8 cellular contexts compared by ENCODE assay signal in genomic region chr6:99514089-99514488, GRCh38. TPM values are rescaled to one million over a fixed set of nuclear protein-coding genes. Genes with fewer than 3 reads are reported as not detected.
DNase-seq lines count a peak whose midpoint lies in the region; ATAC-seq and TF ChIP-seq lines count a peak whose summit lies in the region.

No MANE protein-coding gene starts in this region.

- DNase-seq in G401 (ENCODE audit: low spot score): peak; percentile 68
- no peak for DNase-seq in NT2/D1 (ENCODE audit: low read depth, low spot score)
- DNase-seq in effector memory CD4-positive, alpha-beta T cell: no peak
- no peak for DNase-seq in testis
- DNase-seq in NCI-H446 treated with DMSO at 0.1 percent for 48 hours (lab: John Stamatoyannopoulos, UW): no peak
- no peak for DNase-seq in HEK293T (ENCODE audit: extremely low spot score)

- no peak for TF ChIP-seq POLR2A in testis (IDR thresholded peaks at IDR 0.05)

- H3K36me3 ChIP-seq in NT2/D1 (ENCODE audit: insufficient read depth, insufficient read length, low read length) (peaks cover 9% of the 10 kb centered on the region), parathyroid adenoma (ENCODE audit: control insufficient read depth, insufficient read depth, low read length) (no peaks in the 10 kb centered on the region), testis (ENCODE audit: low read depth, missing control alignments) (no peaks in the 10 kb centered on the region)
- H3K36me3 ChIP-seq in effector memory CD4-positive, alpha-beta T cell (ENCODE audit: control insufficient read depth, insufficient read depth, low read length): no peaks in the 10 kb centered on the region

- H3K4me3 ChIP-seq in NT2/D1 (ENCODE audit: insufficient read length, low read depth): peak overlapping the region; percentile 77
- peak overlapping the region; percentile 73 for H3K4me3 ChIP-seq in effector memory CD4-positive, alpha-beta T cell (ENCODE audit: insufficient read depth, low read depth, low read length, poor library complexity, severe bottlenecking)
- peak overlapping the region; percentile 69 for H3K4me3 ChIP-seq in parathyroid adenoma (ENCODE audit: low read depth, low read length)
- peak overlapping the region in 1 of 2 donors; percentile 97 for H3K4me3 ChIP-seq in testis

- H3K27me3 ChIP-seq in NT2/D1 (ENCODE audit: insufficient read depth, insufficient read length) (no peaks in the 10 kb centered on the region), parathyroid adenoma (ENCODE audit: control insufficient read depth, insufficient read depth, low read length) (no peaks in the 10 kb centered on the region), testis (no peaks in the 10 kb centered on the region)
- H3K27me3 ChIP-seq in effector memory CD4-positive, alpha-beta T cell (replicated peaks; ENCODE audit: control insufficient read depth, insufficient read depth, low read length, poor library complexity, severe bottlenecking): no peaks in the 10 kb centered on the region

- TF ChIP-seq CTCF in parathyroid adenoma (IDR thresholded peaks at IDR 0.05) (no peak), testis (IDR thresholded peaks at IDR 0.05) (no peak)

- in situ Hi-C loops in G401 (cut with HindIII; ENCODE audit: low sequenced_read_pairs): no loop called here

- H3K4me1 ChIP-seq in NT2/D1 (ENCODE audit: insufficient read depth, insufficient read length) (no peaks in the 10 kb centered on the region), parathyroid adenoma (peaks cover 5% of the 10 kb centered on the region), testis (peaks cover 4% of the 10 kb centered on the region)
- peaks cover 7% of the 10 kb centered on the region for H3K4me1 ChIP-seq in effector memory CD4-positive, alpha-beta T cell (ENCODE audit: control insufficient read depth, insufficient read depth, low read length, poor library complexity, severe bottlenecking)

- peak overlapping the region; percentile 94 for H2AFZ ChIP-seq in parathyroid adenoma

- intact Hi-C loops in testis (cut with DNase I; ENCODE audit: low total_unique reads): no loop called here

- H3K4me2 ChIP-seq in parathyroid adenoma (ENCODE audit: low read length): peak overlapping the region; percentile 81

- H3K27ac ChIP-seq in effector memory CD4-positive, alpha-beta T cell (ENCODE audit: insufficient read depth, low read length, poor library complexity, severe bottlenecking): no peak overlapping the region
- H3K27ac ChIP-seq in parathyroid adenoma (no peak overlapping the region), testis (no peak overlapping the region)

- ATAC-seq in HG02840 (IDR thresholded peaks at IDR 0.05; ENCODE audit: low FRiP score, unreplicated experiment): no peak

- H3K79me2 ChIP-seq in parathyroid adenoma: no peaks in the 10 kb centered on the region

- H3K9me3 ChIP-seq in NT2/D1 (ENCODE audit: insufficient read depth, low read length) (no peaks in the 10 kb centered on the region), parathyroid adenoma (ENCODE audit: control insufficient read depth, low read length) (no peaks in the 10 kb centered on the region), testis (no peaks in the 10 kb centered on the region)
- no peaks in the 10 kb centered on the region for H3K9me3 ChIP-seq in effector memory CD4-positive, alpha-beta T cell (ENCODE audit: control insufficient read depth, low read length)

- 27 to 29% methylated on average over 8 of the region's 8 CpGs for WGBS in testis, 2 donors

- POLR2A ChIA-PET in HEK293T (lab: Yijun Ruan, JAX): interaction anchor here (0.6 to 1.6 kb wide), 3 partner anchors 53 to 59 kb away, joined by 3 to 9 read pairs (median 4); partner anchors contain the start of gene CCNC

- CTCF ChIA-PET in HEK293T (lab: Yijun Ruan, JAX): no interaction called here

- H3K9ac ChIP-seq in NT2/D1 (ENCODE audit: insufficient read length, low read depth): peak overlapping the region; percentile 91
- no peak overlapping the region for H3K9ac ChIP-seq in parathyroid adenoma

TF ChIP-seq in HEK293T, 16 proteins besides CTCF, POLR2A, EP300 and RAD21:
- TF ChIP-seq ELF4 (IDR thresholded peaks at IDR 0.05) (no peak), ARNT (IDR thresholded peaks at IDR 0.05) (no peak), SP1 (IDR thresholded peaks at IDR 0.05) (no peak), FOXA1 (IDR thresholded peaks at IDR 0.05) (no peak), BHLHE40 (IDR thresholded peaks at IDR 0.05; ENCODE audit: borderline replicate concordance) (no peak), FOXK2 (IDR thresholded peaks at IDR 0.05) (no peak), CTBP1 (IDR thresholded peaks at IDR 0.05; ENCODE audit: borderline replicate concordance) (no peak), HDGF (IDR thresholded peaks at IDR 0.05; ENCODE audit: borderline replicate concordance) (no peak), LEF1 (IDR thresholded peaks at IDR 0.05; ENCODE audit: borderline replicate concordance) (no peak), ZNF384 (IDR thresholded peaks at IDR 0.05) (no peak), NFRKB (IDR thresholded peaks at IDR 0.05) (no peak), L3MBTL2 (conservative IDR thresholded peaks at IDR 0.05) (no peak)
- TF ChIP-seq, protein P1, sequence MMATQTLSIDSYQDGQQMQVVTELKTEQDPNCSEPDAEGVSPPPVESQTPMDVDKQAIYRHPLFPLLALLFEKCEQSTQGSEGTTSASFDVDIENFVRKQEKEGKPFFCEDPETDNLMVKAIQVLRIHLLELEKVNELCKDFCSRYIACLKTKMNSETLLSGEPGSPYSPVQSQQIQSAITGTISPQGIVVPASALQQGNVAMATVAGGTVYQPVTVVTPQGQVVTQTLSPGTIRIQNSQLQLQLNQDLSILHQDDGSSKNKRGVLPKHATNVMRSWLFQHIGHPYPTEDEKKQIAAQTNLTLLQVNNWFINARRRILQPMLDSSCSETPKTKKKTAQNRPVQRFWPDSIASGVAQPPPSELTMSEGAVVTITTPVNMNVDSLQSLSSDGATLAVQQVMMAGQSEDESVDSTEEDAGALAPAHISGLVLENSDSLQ (IDR thresholded peaks at IDR 0.05): no peak
TF ChIP-seq in HEK293T: peak in this region for 0.

RNA-seq across cellular contexts. Expression of gene USP45, which starts 1.1 kb away (rescaled TPM):
- total RNA-seq in G401 (2014; rRNA removed; shearing (Covaris generic)): 24.6 and 34.9 TPM in 2 replicates
- total RNA-seq in testis: 10 to 100 TPM; 12.5 to 20.9 TPM
- polyA plus RNA-seq in testis (ENCODE audit: insufficient read depth, low read depth, low replicate concordance): 4.8 TPM

RNA-seq across cellular contexts. Expression of gene CCNC, which starts 54.4 kb away (rescaled TPM):
- total RNA-seq in G401 (2014; rRNA removed; shearing (Covaris generic)): 130 and 168 TPM in 2 replicates
- total RNA-seq in testis: 10 to 100 TPM; 22.6 to 26.3 TPM
- 27.8 TPM for polyA plus RNA-seq in testis (ENCODE audit: insufficient read depth, low read depth, low replicate concordance)
